In the genomic region with DNA sequence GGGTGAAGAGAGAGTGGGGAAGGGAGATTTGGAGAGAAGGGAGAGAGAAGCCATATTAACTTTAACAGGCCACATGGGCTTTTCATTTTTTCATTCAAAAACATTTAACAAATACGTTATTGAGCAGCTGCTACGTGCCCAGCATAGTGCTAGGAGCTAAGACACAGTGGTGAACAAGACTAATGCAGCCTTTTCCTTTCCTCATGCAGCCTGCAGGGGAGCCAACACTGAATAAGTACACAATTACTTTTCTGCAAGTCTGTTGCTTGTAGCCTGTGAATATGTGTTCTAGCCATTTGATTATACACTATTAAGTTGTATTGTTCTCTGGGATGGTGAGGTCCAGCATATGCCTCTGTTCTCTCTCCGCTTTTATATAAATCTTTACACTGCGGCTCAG, we compare ENCODE assay signal across 13 cellular contexts. TPM values are rescaled to one million over a fixed set of nuclear protein-coding genes. Genes with fewer than 3 reads are reported as not detected.
DNase-seq lines count a peak whose midpoint lies in the region; ATAC-seq, FAIRE-seq and TF ChIP-seq lines count a peak whose summit lies in the region.
"Had no signal": no experiment of that assay in that cellular context is flagged by ENCODE, and none has a peak within 500 bp of the region (broad histone marks: within the 10 kb centered on the region; RNA-seq: fewer than 3 reads in every experiment).

No MANE protein-coding gene starts in this region.

- no peak overlapping the region for H3K27ac ChIP-seq in astrocyte (ENCODE audit: low read depth, low read length)
- H3K27ac ChIP-seq in transverse colon: no peak overlapping the region
- H3K27ac ChIP-seq: adrenal gland had no signal

- peak overlapping the region; percentile 97 for H3K4me3 Mint-ChIP-seq in activated CD4-positive, alpha-beta T cell treated with anti-CD3 and anti-CD28 coated beads, Interleukin-2, amount 10 ng/mL, durations not matched to agents 24 days and 14 days
- peak overlapping the region; percentile 31 for H3K4me3 Mint-ChIP-seq in astrocyte (ENCODE audit: unreplicated experiment)
- peak overlapping the region; percentile 96 for H3K4me3 Mint-ChIP-seq in natural killer cell treated with Interleukin-12 subunit alpha and Interleukin-12 subunit beta and Interleukin-15 and Interleukin-18, amount 100 ng/mL, for 72 hours

- peaks cover 6% of the 10 kb centered on the region for H3K4me1 ChIP-seq in astrocyte (ENCODE audit: insufficient read depth, low read length)
- H3K4me1 ChIP-seq in transverse colon: peaks cover 0 to 16% (median 10%) of the 10 kb centered on the region in 4 donors

- TF ChIP-seq POLR2A in transverse colon (IDR thresholded peaks at IDR 0.05): no peak

- H3K27me3 ChIP-seq in astrocyte (ENCODE audit: insufficient read depth, low read length): no peaks in the 10 kb centered on the region
- no peaks in the 10 kb centered on the region for H3K27me3 ChIP-seq in transverse colon
- H3K27me3 ChIP-seq: adrenal gland, dorsolateral prefrontal cortex had no signal

- in situ Hi-C loops in transverse colon (cut with MboI; ENCODE audit: low pct_ligation_motif_present in 1 of 4, low pct_unique_long_range_greater_than_20kb in 1 of 4, low sequenced_read_pairs in 3 of 4): no loop called here

- no peaks in the 10 kb centered on the region for H3K27me3 Mint-ChIP-seq in activated CD4-positive, alpha-beta T cell treated with anti-CD3 and anti-CD28 coated beads, Interleukin-2, amount 10 ng/mL, durations not matched to agents 24 days and 14 days
- H3K27me3 Mint-ChIP-seq in astrocyte (ENCODE audit: low read depth, unreplicated experiment): no peaks in the 10 kb centered on the region
- peaks cover 0 to 2% of the 10 kb centered on the region in 2 donors for H3K27me3 Mint-ChIP-seq in natural killer cell treated with Interleukin-12 subunit alpha and Interleukin-12 subunit beta and Interleukin-15 and Interleukin-18, amount 100 ng/mL, for 72 hours

- no peaks in the 10 kb centered on the region for H3K9me3 Mint-ChIP-seq in activated CD4-positive, alpha-beta T cell treated with anti-CD3 and anti-CD28 coated beads, Interleukin-2, amount 10 ng/mL, durations not matched to agents 24 days and 14 days
- H3K9me3 Mint-ChIP-seq in astrocyte (ENCODE audit: unreplicated experiment): no peaks in the 10 kb centered on the region
- no peaks in the 10 kb centered on the region for H3K9me3 Mint-ChIP-seq in natural killer cell treated with Interleukin-12 subunit alpha and Interleukin-12 subunit beta and Interleukin-15 and Interleukin-18, amount 100 ng/mL, for 72 hours

- H3K4me3 ChIP-seq in astrocyte (ENCODE audit: insufficient read depth, low read depth, low read length) (no peak overlapping the region), transverse colon (no peak overlapping the region)
- H3K4me3 ChIP-seq: adrenal gland, dorsolateral prefrontal cortex, HAP-1 had no signal

- peaks cover 25% of the 10 kb centered on the region for H3K4me1 Mint-ChIP-seq in activated CD4-positive, alpha-beta T cell treated with anti-CD3 and anti-CD28 coated beads, Interleukin-2, amount 10 ng/mL, durations not matched to agents 24 days and 14 days
- H3K4me1 Mint-ChIP-seq in astrocyte (ENCODE audit: low read depth, unreplicated experiment): peaks cover 2% of the 10 kb centered on the region
- peaks cover 13 to 14% of the 10 kb centered on the region in 2 donors for H3K4me1 Mint-ChIP-seq in natural killer cell treated with Interleukin-12 subunit alpha and Interleukin-12 subunit beta and Interleukin-15 and Interleukin-18, amount 100 ng/mL, for 72 hours (ENCODE audit: low read depth in 2 of 2)

- WGBS in transverse colon (ENCODE audit: low coverage in 1 of 2), 2 donors: 92 to 94% methylated on average over 4 of the region's 4 CpGs

- no peaks in the 10 kb centered on the region for H4K20me1 ChIP-seq in astrocyte (ENCODE audit: insufficient read depth, low read length)

- no peak for FAIRE-seq in astrocyte (lab: Jason Lieb, UNC)

- H3K27ac Mint-ChIP-seq in activated CD4-positive, alpha-beta T cell treated with anti-CD3 and anti-CD28 coated beads, Interleukin-2, amount 10 ng/mL, durations not matched to agents 24 days and 14 days: peak overlapping the region; percentile 98
- no peak overlapping the region for H3K27ac Mint-ChIP-seq in astrocyte (ENCODE audit: unreplicated experiment)
- peak overlapping the region; percentile 90 to 92 for H3K27ac Mint-ChIP-seq in natural killer cell treated with Interleukin-12 subunit alpha and Interleukin-12 subunit beta and Interleukin-15 and Interleukin-18, amount 100 ng/mL, for 72 hours

- no peak overlapping the region for H3K4me2 ChIP-seq in astrocyte (ENCODE audit: low read length)

- no peak overlapping the region for H2AFZ ChIP-seq in astrocyte (ENCODE audit: low read depth, low read length)

- DNase-seq in activated CD4-positive, alpha-beta T cell treated with anti-CD3 and anti-CD28 coated beads, Interleukin-2, amount 10 ng/mL, durations not matched to agents 24 days and 14 days: peak; percentile 58
- DNase-seq in activated CD4-positive, alpha-beta T cell treated with anti-CD3 and anti-CD28 coated beads, Interleukin-2, amount 50 U/mL, for 48 hours: no peak
- peak; percentile 12 for DNase-seq in MV-4-11 (lab: John Stamatoyannopoulos, UW)
- no peak for DNase-seq in astrocyte (ENCODE audit: low read depth)
- DNase-seq in natural killer cell treated with Interleukin-12 subunit alpha and Interleukin-12 subunit beta and Interleukin-15 and Interleukin-18, amount 100 ng/mL, for 72 hours (ENCODE audit: low spot score): no peak
- no peak for DNase-seq in transverse colon
- no peak for DNase-seq in amniotic stem cell (lab: John Stamatoyannopoulos, UW)
- DNase-seq: adrenal gland, DMS79 treated with DMSO at 0.1 percent for 48 hours, NCI-H2107 had no signal

- TF ChIP-seq EP300 in transverse colon (IDR thresholded peaks at IDR 0.05; ENCODE audit: low read depth): no peak

- intact Hi-C loops in activated CD4-positive, alpha-beta T cell treated with anti-CD3 and anti-CD28 coated beads, Interleukin-2, amount 10 ng/mL, durations not matched to agents 24 days and 14 days (cut with micrococcal nuclease): loop anchor here (10.0 kb wide), 1 partner anchor 751 kb away; the partner anchor contains the start of gene SSR1
- intact Hi-C loops in transverse colon (cut with DNase I; ENCODE audit: low total_unique reads): no loop called here

- no peaks in the 10 kb centered on the region for H3K9me3 ChIP-seq in astrocyte (ENCODE audit: insufficient read depth, low read depth, low read length)
- no peaks in the 10 kb centered on the region for H3K9me3 ChIP-seq in transverse colon
- H3K9me3 ChIP-seq: adrenal gland, HAP-1 had no signal

- no peak for ATAC-seq in natural killer cell treated with Interleukin-12 subunit alpha and Interleukin-12 subunit beta and Interleukin-15 and Interleukin-18, amount 100 ng/mL, for 72 hours
- no peak for ATAC-seq in HG03460 (IDR thresholded peaks at IDR 0.05; ENCODE audit: unreplicated experiment)

- H3K36me3 Mint-ChIP-seq in activated CD4-positive, alpha-beta T cell treated with anti-CD3 and anti-CD28 coated beads, Interleukin-2, amount 10 ng/mL, durations not matched to agents 24 days and 14 days (ENCODE audit: low read depth): peaks cover 6% of the 10 kb centered on the region
- H3K36me3 Mint-ChIP-seq in astrocyte (ENCODE audit: low read depth, unreplicated experiment): no peaks in the 10 kb centered on the region
- H3K36me3 Mint-ChIP-seq in natural killer cell treated with Interleukin-12 subunit alpha and Interleukin-12 subunit beta and Interleukin-15 and Interleukin-18, amount 100 ng/mL, for 72 hours: no peaks in the 10 kb centered on the region

- H3K36me3 ChIP-seq in astrocyte (ENCODE audit: insufficient read depth, low read length) (peaks cover 4% of the 10 kb centered on the region), transverse colon (no peaks in the 10 kb centered on the region)
- H3K36me3 ChIP-seq: HAP-1 had no signal

- H3K9ac ChIP-seq in astrocyte (ENCODE audit: low read length): no peak overlapping the region

- H3K79me2 ChIP-seq in astrocyte (ENCODE audit: insufficient read depth, low read length): peaks cover 7% of the 10 kb centered on the region

- no peak for TF ChIP-seq CTCF in astrocyte (IDR thresholded peaks at IDR 0.05; ENCODE audit: insufficient read depth, low read depth, low read length)
- no peak for TF ChIP-seq CTCF in transverse colon (IDR thresholded peaks at IDR 0.05)

RNA-seq across cellular contexts. Expression of gene BLOC1S5, which starts 1.9 kb away (rescaled TPM):
- 15.7 and 19.6 TPM in 2 replicates for total RNA-seq in activated CD4-positive, alpha-beta T cell treated with anti-CD3 and anti-CD28 coated beads, Interleukin-2, amount 10 ng/mL, durations not matched to agents 24 days and 14 days
- total RNA-seq in astrocyte (8.2 and 8.4 TPM in 2 replicates), transverse colon (10 to 100 TPM in 2 of 4 donors, 1 to 10 TPM in 2; 2.0 to 12.7 (median 10.3) TPM)
- total RNA-seq in natural killer cell treated with Interleukin-12 subunit alpha and Interleukin-12 subunit beta and Interleukin-15 and Interleukin-18, amount 100 ng/mL, for 72 hours: 10 to 100 TPM; 12.2 to 15.8 TPM

RNA-seq across cellular contexts. Expression of gene EEF1E1, which starts 36.2 kb away (rescaled TPM):
- total RNA-seq in activated CD4-positive, alpha-beta T cell treated with anti-CD3 and anti-CD28 coated beads, Interleukin-2, amount 10 ng/mL, durations not matched to agents 24 days and 14 days: 93.6 and 95.9 TPM in 2 replicates
- total RNA-seq in astrocyte: 35.5 and 44.5 TPM in 2 replicates
- total RNA-seq in natural killer cell treated with Interleukin-12 subunit alpha and Interleukin-12 subunit beta and Interleukin-15 and Interleukin-18, amount 100 ng/mL, for 72 hours: 10 to 100 TPM; 35.9 to 38.2 TPM
- 10 to 100 TPM in 2 of 4 donors, not detected in 2; 14.9 to 27.0 TPM for total RNA-seq in transverse colon

Comparison
In these comparisons a context has a peak if more than half of its experiments do, and no peak if none do; other contexts are left out.
1. DNase-seq: peak in activated CD4-positive, alpha-beta T cell treated with anti-CD3 and anti-CD28 coated beads, Interleukin-2, amount 10 ng/mL, durations not matched to agents 24 days and 14 days (single experiment) and MV-4-11 (single experiment); none in activated CD4-positive, alpha-beta T cell treated with anti-CD3 and anti-CD28 coated beads, Interleukin-2, amount 50 U/mL, for 48 hours (0 of 2), astrocyte (single experiment), natural killer cell treated with Interleukin-12 subunit alpha and Interleukin-12 subunit beta and Interleukin-15 and Interleukin-18, amount 100 ng/mL, for 72 hours (single experiment), transverse colon (single experiment) and amniotic stem cell (single experiment).
2. H3K4me3 Mint-ChIP-seq: peak in every context shown above with its lines; median percentile 97 in activated CD4-positive, alpha-beta T cell treated with anti-CD3 and anti-CD28 coated beads, Interleukin-2, amount 10 ng/mL, durations not matched to agents 24 days and 14 days; 96 in natural killer cell treated with Interleukin-12 subunit alpha and Interleukin-12 subunit beta and Interleukin-15 and Interleukin-18, amount 100 ng/mL, for 72 hours; 31 in astrocyte.